In genomic region chr22:46072030-46072881, GRCh38 we compare ENCODE assay signal across 7 cellular contexts.
DNase-seq lines count a peak whose midpoint lies in the region; ATAC-seq and TF ChIP-seq lines count a peak whose summit lies in the region.

No MANE protein-coding gene starts in this region.

- peak overlapping the region; percentile 82 for H3K9ac ChIP-seq in rectal smooth muscle tissue (ENCODE audit: low read length)

- H3K4me1 ChIP-seq in heart right ventricle (peaks cover 8 to 78% (median 56%) of the 10 kb centered on the region in 9 donors), rectal smooth muscle tissue (ENCODE audit: control insufficient read depth, insufficient read depth, low read length) (peaks cover 43% of the 10 kb centered on the region)

- ATAC-seq in GM19023 (IDR thresholded peaks at IDR 0.05; ENCODE audit: unreplicated experiment) (peak; percentile 34), heart right ventricle (peak in 2 of 8 donors; percentile 4 to 6), GM21786 (IDR thresholded peaks at IDR 0.05; ENCODE audit: unreplicated experiment) (no peak)

- DNase-seq in NCI-H2171 treated with DMSO at 0.1 percent for 48 hours (lab: John Stamatoyannopoulos, UW) (peak; percentile 62), heart right ventricle (peak; percentile 58 to 77), COR-L47 (lab: John Stamatoyannopoulos, UW) (no peak)
- peak; percentile 53 for DNase-seq in activated naive CD4-positive, alpha-beta T cell treated with anti-CD3 and anti-CD28 coated beads, Interleukin-2, amount 50 U/mL, for 16 hours

- H3K27ac ChIP-seq in heart right ventricle, result peak overlapping the region; percentile 93 to 100 (median 98)
- H3K27ac ChIP-seq in rectal smooth muscle tissue (ENCODE audit: low read depth, low read length), result peak overlapping the region; percentile 94

- no peaks in the 10 kb centered on the region for H3K9me3 ChIP-seq in heart right ventricle

- TF ChIP-seq CTCF in heart right ventricle (IDR thresholded peaks at IDR 0.05), result peak in 1 of 9 donors; percentile 14

- WGBS in heart right ventricle, 2 donors, result 1% methylated on average over 84 to 91 of the region's 91 CpGs

- H3K27me3 ChIP-seq in heart right ventricle (no peaks in the 10 kb centered on the region), rectal smooth muscle tissue (ENCODE audit: control insufficient read depth, insufficient read depth, low read length) (no peaks in the 10 kb centered on the region)

- H3K36me3 ChIP-seq in heart right ventricle (peaks cover 0 to 27% (median 0%) of the 10 kb centered on the region in 9 donors), rectal smooth muscle tissue (ENCODE audit: control insufficient read depth, insufficient read depth, low read length) (peaks cover 2% of the 10 kb centered on the region)

- intact Hi-C loops in heart right ventricle (cut with DNase I), result loop anchor here in 7 of 10 donors (5.0 to 10.0 kb wide), 5 partner anchors 35 to 65 kb away; no protein-coding TSS in a partner anchor

- H3K4me3 ChIP-seq in heart right ventricle (peak overlapping the region; percentile 57 to 98 (median 83)), rectal smooth muscle tissue (ENCODE audit: low read length) (peak overlapping the region; percentile 78)
